Comparison of ENCODE assay signal across 9 cellular contexts in the genomic region with DNA sequence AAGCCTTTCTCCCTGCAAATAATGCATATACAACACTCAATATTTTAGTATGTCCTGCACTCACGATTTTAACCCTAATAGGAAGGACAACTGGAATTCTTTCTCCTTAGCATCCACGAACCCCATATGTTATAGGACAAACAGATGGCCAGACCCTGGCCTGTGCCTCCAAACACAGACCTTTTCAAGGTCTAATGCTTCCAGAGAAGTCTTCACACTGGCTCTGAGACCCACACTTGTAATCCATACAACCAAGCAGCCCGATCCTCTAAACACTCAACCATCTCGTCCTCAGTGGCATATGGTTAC. TPM values are rescaled to one million over a fixed set of nuclear protein-coding genes. Genes with fewer than 3 reads are reported as not detected.
DNase-seq lines count a peak whose midpoint lies in the region; ATAC-seq and TF ChIP-seq lines count a peak whose summit lies in the region.
"Had no signal": no experiment of that assay in that cellular context is flagged by ENCODE, and none has a peak within 500 bp of the region (broad histone marks: within the 10 kb centered on the region; RNA-seq: fewer than 3 reads in every experiment).

No MANE protein-coding gene starts in this region.

- peaks cover 16 to 19% (median 19%) of the 10 kb centered on the region in 3 donors for H3K4me1 Mint-ChIP-seq in CD8-positive, alpha-beta memory T cell

- H3K27ac ChIP-seq in CD8-positive, alpha-beta memory T cell (ENCODE audit: low read depth, low read length): peak overlapping the region; percentile 94
- no peak overlapping the region for H3K27ac ChIP-seq in MM.1S (ENCODE audit: low read length)
- H3K27ac ChIP-seq in esophagus squamous epithelium: peak overlapping the region; percentile 74 to 87 (median 82)
- H3K27ac ChIP-seq in prostate gland: peak overlapping the region; percentile 4 to 29

- WGBS in esophagus squamous epithelium, 2 donors: 26 to 43% methylated on average over 4 of the region's 4 CpGs
- 54% methylated on average over 4 of the region's 4 CpGs for WGBS in prostate gland

- H3K27me3 Mint-ChIP-seq in CD8-positive, alpha-beta memory T cell: no peaks in the 10 kb centered on the region
- H3K27me3 Mint-ChIP-seq: natural killer cell treated with Interleukin-12 subunit alpha and Interleukin-12 subunit beta and Interleukin-15 and Interleukin-18, amount 100 ng/mL, for 72 hours had no signal

- POLR2A ChIA-PET in CD8-positive, alpha-beta memory T cell (lab: Charles Lee): interaction anchor here (0.7 to 6.2 kb wide), 8 partner anchors 25 to 146 kb away, joined by 3 to 182 read pairs (median 10); a partner anchor contains a TSS

- ATAC-seq in HG02610 (IDR thresholded peaks at IDR 0.05; ENCODE audit: unreplicated experiment): no peak
- ATAC-seq in HG03280 (IDR thresholded peaks at IDR 0.05; ENCODE audit: unreplicated experiment): no peak

- H3K4me3 Mint-ChIP-seq in CD8-positive, alpha-beta memory T cell: no peak overlapping the region
- H3K4me3 Mint-ChIP-seq: natural killer cell treated with Interleukin-12 subunit alpha and Interleukin-12 subunit beta and Interleukin-15 and Interleukin-18, amount 100 ng/mL, for 72 hours had no signal

- H3K79me2 ChIP-seq in MM.1S (ENCODE audit: low read length): 0 out of 2 replicates have a peak, but pooled peaks cover 4% of the 10 kb centered on the region

- H3K4me3 ChIP-seq in CD8-positive, alpha-beta memory T cell (ENCODE audit: low read length): peak overlapping the region; percentile 100
- peak overlapping the region; percentile 56 for H3K4me3 ChIP-seq in MM.1S (ENCODE audit: low read length)
- peak overlapping the region; percentile 24 to 68 (median 49) for H3K4me3 ChIP-seq in esophagus squamous epithelium
- peak overlapping the region; percentile 6 to 23 for H3K4me3 ChIP-seq in prostate gland

- intact Hi-C loops in esophagus squamous epithelium (cut with DNase I) (loop anchor here (10.0 kb wide), 1 partner anchor 59 kb away; no protein-coding TSS in a partner anchor), prostate gland (cut with DNase I) (loop anchor here (2.0 kb wide), 1 partner anchor 25 kb away; no protein-coding TSS in a partner anchor)

- no peaks in the 10 kb centered on the region for H3K27me3 ChIP-seq in CD8-positive, alpha-beta memory T cell (ENCODE audit: insufficient read depth, low read length, poor library complexity, severe bottlenecking)
- H3K27me3 ChIP-seq in MM.1S (replicated peaks; ENCODE audit: insufficient read depth, low read length): no peaks in the 10 kb centered on the region
- no peaks in the 10 kb centered on the region for H3K27me3 ChIP-seq in esophagus squamous epithelium
- no peaks in the 10 kb centered on the region for H3K27me3 ChIP-seq in prostate gland (replicated peaks; ENCODE audit: insufficient read depth)

- H3F3A ChIP-seq in MM.1S (ENCODE audit: insufficient read depth, low read length): no peaks in the 10 kb centered on the region

- H3K36me3 ChIP-seq in CD8-positive, alpha-beta memory T cell (ENCODE audit: insufficient read depth, low read length): peaks cover 34% of the 10 kb centered on the region
- H3K36me3 ChIP-seq in MM.1S (replicated peaks; ENCODE audit: insufficient read depth, low read length): no peaks in the 10 kb centered on the region
- H3K36me3 ChIP-seq in esophagus squamous epithelium: peaks cover 0 to 26% (median 0%) of the 10 kb centered on the region in 3 donors
- H3K36me3 ChIP-seq in prostate gland: no peaks in the 10 kb centered on the region

- no peaks in the 10 kb centered on the region for H3K9me3 Mint-ChIP-seq in CD8-positive, alpha-beta memory T cell
- H3K9me3 Mint-ChIP-seq: natural killer cell treated with Interleukin-12 subunit alpha and Interleukin-12 subunit beta and Interleukin-15 and Interleukin-18, amount 100 ng/mL, for 72 hours had no signal

- TF ChIP-seq CTCF in MM.1S (IDR thresholded peaks at IDR 0.05; ENCODE audit: low read length) (no peak), esophagus squamous epithelium (IDR thresholded peaks at IDR 0.05) (no peak), prostate gland (IDR thresholded peaks at IDR 0.05) (no peak)

- no peak overlapping the region for H3K27ac Mint-ChIP-seq in CD8-positive, alpha-beta memory T cell
- H3K27ac Mint-ChIP-seq: natural killer cell treated with Interleukin-12 subunit alpha and Interleukin-12 subunit beta and Interleukin-15 and Interleukin-18, amount 100 ng/mL, for 72 hours had no signal

- no peak for TF ChIP-seq POLR2A in esophagus squamous epithelium (IDR thresholded peaks at IDR 0.05)
- TF ChIP-seq POLR2A in prostate gland (IDR thresholded peaks at IDR 0.05): no peak

- H2AFZ ChIP-seq in MM.1S (ENCODE audit: low read length): 0 out of 2 replicates have a peak overlapping the region, but pooled peaks have one; percentile 31

- no peaks in the 10 kb centered on the region for H3K9me2 ChIP-seq in MM.1S (replicated peaks; ENCODE audit: insufficient read depth, low read length)

- no peaks in the 10 kb centered on the region for H3K9me3 ChIP-seq in CD8-positive, alpha-beta memory T cell (ENCODE audit: low read length)
- H3K9me3 ChIP-seq in MM.1S (replicated peaks; ENCODE audit: insufficient read depth, low read length) (no peaks in the 10 kb centered on the region), esophagus squamous epithelium (no peaks in the 10 kb centered on the region), prostate gland (no peaks in the 10 kb centered on the region)

- H3K9ac ChIP-seq in MM.1S (ENCODE audit: low read length): peak overlapping the region; percentile 20; the same call in 1 of the 2 replicates

- H3K4me1 ChIP-seq in CD8-positive, alpha-beta memory T cell (ENCODE audit: insufficient read depth, low read length): peaks cover 43% of the 10 kb centered on the region
- H3K4me1 ChIP-seq in MM.1S (ENCODE audit: low read length) (peaks cover 13% of the 10 kb centered on the region), esophagus squamous epithelium (peaks cover 0 to 27% (median 3%) of the 10 kb centered on the region in 3 donors), prostate gland (replicated peaks) (no peaks in the 10 kb centered on the region)

- H3K4me2 ChIP-seq in MM.1S (ENCODE audit: low read depth, low read length): peak overlapping the region; percentile 70

- CTCF ChIA-PET in CD8-positive, alpha-beta memory T cell (lab: Charles Lee): interaction anchor here (0.6 to 7.9 kb wide), 5 partner anchors 26 to 143 kb away, joined by 3 to 144 read pairs (median 11); no protein-coding TSS in a partner anchor

- DNase-seq in CD8-positive, alpha-beta memory T cell: no peak
- DNase-seq in MM.1S (no peak), esophagus squamous epithelium (lab: John Stamatoyannopoulos, UW) (no peak), prostate gland (ENCODE audit: low spot score) (no peak), HuH-7 (ENCODE audit: low spot score) (no peak), SHP77 treated with DMSO at 0.1 percent for 48 hours (lab: John Stamatoyannopoulos, UW) (no peak)

- peaks cover 8 to 12% (median 10%) of the 10 kb centered on the region in 3 donors for H3K36me3 Mint-ChIP-seq in CD8-positive, alpha-beta memory T cell

- H4K20me1 ChIP-seq in MM.1S (ENCODE audit: insufficient read depth, low read length): no peaks in the 10 kb centered on the region

RNA-seq across cellular contexts. Expression of a gene that starts 0.6 kb away (rescaled TPM):
- total RNA-seq in CD8-positive, alpha-beta memory T cell: 100 to 1,000 TPM; 105 to 106 TPM
- polyA plus RNA-seq in CD8-positive, alpha-beta memory T cell: 96.6 TPM
- total RNA-seq in esophagus squamous epithelium (1 to 10 TPM; 3.8 to 9.9 (median 4.4) TPM), prostate gland (10 to 100 TPM in 1 of 2 donors, 1 to 10 TPM in 1; 4.1 to 21.2 TPM)

Comparison
In these comparisons a context has a peak if more than half of its experiments do, and no peak if none do; other contexts are left out.
1. H3K4me3 ChIP-seq: peak in every context shown above with its lines; median percentile 100 in CD8-positive, alpha-beta memory T cell; 56 in MM.1S; 49 in esophagus squamous epithelium; 14 in prostate gland.
2. RNA of a gene that starts 0.6 kb away (total RNA-seq): 105 to 106 TPM in CD8-positive, alpha-beta memory T cell; 4.1 to 21.2 TPM in prostate gland and 3.8 to 9.9 TPM in esophagus squamous epithelium; every median in the first group is over 4 times any median in the second.